Comparison of ENCODE assay signal across 2 cellular contexts in genomic region chr2:84674099-84674498, GRCh38.
TF ChIP-seq lines count a peak whose summit lies in the region.

No MANE protein-coding gene starts in this region.

TF ChIP-seq in liver, 16 proteins besides CTCF, POLR2A, EP300 and RAD21 (continued from another document):
- no peak for TF ChIP-seq REST (IDR thresholded peaks at IDR 0.05)

TF ChIP-seq in HepG2, 621 proteins besides CTCF, POLR2A, EP300 and RAD21 (continued from another document):
- no peak for TF ChIP-seq TEAD3 (CRISPR knock-in tag; optimal IDR thresholded peaks at IDR 0.05; ENCODE audit: borderline replicate concordance)
- TF ChIP-seq ZEB1 (IDR thresholded peaks at IDR 0.05; ENCODE audit: insufficient replicate concordance, low read depth) = no peak
- TF ChIP-seq KMT2B (CRISPR knock-in tag; IDR thresholded peaks at IDR 0.05) = no peak
- TF ChIP-seq ZFP36L2 (CRISPR knock-in tag; IDR thresholded peaks at IDR 0.05) = no peak
- no peak for TF ChIP-seq ZNF576 (CRISPR knock-in tag; IDR thresholded peaks at IDR 0.05)
